10 cellular contexts compared by ENCODE assay signal in the genomic region with DNA sequence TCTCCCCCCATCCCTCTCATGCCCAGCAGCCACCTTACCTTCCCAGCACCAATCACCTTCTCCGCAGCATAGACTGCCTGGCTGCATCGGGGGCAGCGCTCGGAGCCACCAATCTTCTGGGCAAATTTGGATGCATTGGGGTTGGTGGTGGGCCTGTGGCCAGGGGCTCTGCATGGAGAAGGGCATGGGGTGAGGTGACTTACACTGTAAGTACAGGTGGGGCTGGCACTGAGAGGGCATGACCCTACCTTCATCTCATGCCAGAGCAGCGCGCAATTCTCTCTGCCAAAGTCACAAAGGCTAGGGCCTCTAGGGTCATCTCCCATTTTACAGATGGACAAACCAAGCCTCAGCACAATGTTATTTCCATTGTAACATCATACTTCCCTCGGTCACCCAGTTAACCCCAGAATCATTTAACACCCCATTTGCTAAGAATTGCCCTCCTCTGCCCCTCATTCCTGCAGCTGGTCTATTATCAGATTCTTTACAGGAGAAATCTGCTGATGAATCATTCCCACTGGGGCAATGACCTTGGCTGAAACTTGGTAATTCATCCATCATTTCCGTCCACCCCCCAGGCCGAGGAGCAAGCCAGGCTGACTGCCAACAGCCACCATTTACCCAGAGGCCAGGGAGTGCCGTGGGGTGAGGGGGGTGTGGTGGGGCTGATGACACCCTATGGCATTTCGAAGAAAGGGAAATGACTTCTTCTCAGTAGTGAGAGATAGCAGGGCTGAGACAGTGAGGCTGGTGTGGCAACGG. TPM values are rescaled to one million over a fixed set of nuclear protein-coding genes. Genes with fewer than 3 reads are reported as not detected.
A peak's percentile ranks its signal among the peaks of the same experiment; 100 is the strongest.
DNase-seq lines count a peak whose midpoint lies in the region; ATAC-seq and TF ChIP-seq lines count a peak whose summit lies in the region.
"Had no signal": no experiment of that assay in that cellular context is flagged by ENCODE, and none has a peak within 500 bp of the region (broad histone marks: within the 10 kb centered on the region; RNA-seq: fewer than 3 reads in every experiment).

No MANE protein-coding gene starts in this region.

- H3K4me3 ChIP-seq in astrocyte of the cerebellum (ENCODE audit: low read depth, low read length) (no peak overlapping the region), right cardiac atrium (ENCODE audit: low read length) (no peak overlapping the region), stomach smooth muscle (ENCODE audit: low read length in 2 of 2) (peak overlapping the region in 1 of 2 donors; percentile 8)

- no peaks in the 10 kb centered on the region for H3K27me3 ChIP-seq in right cardiac atrium (ENCODE audit: control insufficient read depth, insufficient read depth)
- H3K27me3 ChIP-seq in stomach smooth muscle (ENCODE audit: control insufficient read depth in 1 of 2, insufficient read depth in 2 of 2, low read length in 2 of 2) = no peaks in the 10 kb centered on the region

- peaks cover 73 to 89% of the 10 kb centered on the region in 2 donors for H3K36me3 ChIP-seq in stomach smooth muscle (ENCODE audit: control insufficient read depth in 2 of 2, insufficient read depth in 2 of 2, low read length in 2 of 2)

- H3K36me3 Mint-ChIP-seq in HFFc6 (ENCODE audit: low read depth) = peaks cover 90% of the 10 kb centered on the region
- peaks cover 53% of the 10 kb centered on the region for H3K36me3 Mint-ChIP-seq in activated T-helper 2 cell treated with anti-CD3 and anti-CD28 coated beads, Interferon-gamma antibody, Interleukin-2, Interleukin-4, amounts not matched to agents 10 μg/mL and 5 μg/mL and 100 μg/mL, durations not matched to agents 14 hours and 24 hours and 36 hours (ENCODE audit: low read depth)
- H3K36me3 Mint-ChIP-seq: natural killer cell treated with Interleukin-12 subunit alpha and Interleukin-12 subunit beta and Interleukin-15 and Interleukin-18, amount 100 ng/mL, for 72 hours had no signal

- ATAC-seq in right cardiac atrium (peak; percentile 15 to 51), HG03565 (IDR thresholded peaks at IDR 0.05; ENCODE audit: unreplicated experiment) (no peak), HG03175 (IDR thresholded peaks at IDR 0.05; ENCODE audit: unreplicated experiment) (no peak)

- peak overlapping the region; percentile 95 for H3K27ac Mint-ChIP-seq in HFFc6
- H3K27ac Mint-ChIP-seq in activated T-helper 2 cell treated with anti-CD3 and anti-CD28 coated beads, Interferon-gamma antibody, Interleukin-2, Interleukin-4, amounts not matched to agents 10 μg/mL and 5 μg/mL and 100 μg/mL, durations not matched to agents 14 hours and 24 hours and 36 hours = no peak overlapping the region
- H3K27ac Mint-ChIP-seq: natural killer cell treated with Interleukin-12 subunit alpha and Interleukin-12 subunit beta and Interleukin-15 and Interleukin-18, amount 100 ng/mL, for 72 hours had no signal

- peak overlapping the region; percentile 33 for H3K27ac ChIP-seq in right cardiac atrium (ENCODE audit: low read length)
- peak overlapping the region; percentile 100 for H3K27ac ChIP-seq in stomach smooth muscle (ENCODE audit: low read length)

- peaks cover 18% of the 10 kb centered on the region for H3K27me3 Mint-ChIP-seq in HFFc6 (ENCODE audit: insufficient read depth)
- H3K27me3 Mint-ChIP-seq in activated T-helper 2 cell treated with anti-CD3 and anti-CD28 coated beads, Interferon-gamma antibody, Interleukin-2, Interleukin-4, amounts not matched to agents 10 μg/mL and 5 μg/mL and 100 μg/mL, durations not matched to agents 14 hours and 24 hours and 36 hours (ENCODE audit: low read depth) = no peaks in the 10 kb centered on the region
- H3K27me3 Mint-ChIP-seq: natural killer cell treated with Interleukin-12 subunit alpha and Interleukin-12 subunit beta and Interleukin-15 and Interleukin-18, amount 100 ng/mL, for 72 hours had no signal

- peak; percentile 96 for DNase-seq in HFFc6
- peak; percentile 67 for DNase-seq in astrocyte of the cerebellum (ENCODE audit: low read depth)
- peak; percentile 79 to 88 (median 85) for DNase-seq in right cardiac atrium
- no peak for DNase-seq in NCI-H1417 (lab: John Stamatoyannopoulos, UW)
- DNase-seq in activated T-helper 2 cell treated with anti-CD3 and anti-CD28 coated beads, Interferon-gamma antibody, Interleukin-2, Interleukin-4, amounts not matched to agents 10 μg/mL and 5 μg/mL and 100 μg/mL, durations not matched to agents 14 hours and 24 hours and 36 hours (ENCODE audit: low spot score) = no peak
- DNase-seq: NCI-H1092 had no signal

- WGBS in right cardiac atrium = 69% methylated on average over 12 of the region's 12 CpGs

- no peaks in the 10 kb centered on the region for H3K9me3 Mint-ChIP-seq in HFFc6
- no peaks in the 10 kb centered on the region for H3K9me3 Mint-ChIP-seq in activated T-helper 2 cell treated with anti-CD3 and anti-CD28 coated beads, Interferon-gamma antibody, Interleukin-2, Interleukin-4, amounts not matched to agents 10 μg/mL and 5 μg/mL and 100 μg/mL, durations not matched to agents 14 hours and 24 hours and 36 hours
- H3K9me3 Mint-ChIP-seq: natural killer cell treated with Interleukin-12 subunit alpha and Interleukin-12 subunit beta and Interleukin-15 and Interleukin-18, amount 100 ng/mL, for 72 hours had no signal

- H3K9me3 ChIP-seq in right cardiac atrium (ENCODE audit: control insufficient read depth, low read length) = no peaks in the 10 kb centered on the region
- no peaks in the 10 kb centered on the region for H3K9me3 ChIP-seq in stomach smooth muscle (ENCODE audit: control insufficient read depth in 2 of 2, low read length in 2 of 2)

- H3K4me1 ChIP-seq in right cardiac atrium (ENCODE audit: control insufficient read depth, insufficient read depth, low read length) = peaks cover 30% of the 10 kb centered on the region
- H3K4me1 ChIP-seq in stomach smooth muscle (ENCODE audit: control insufficient read depth, insufficient read depth, low read length) = peaks cover 79% of the 10 kb centered on the region

- TF ChIP-seq CTCF in HFFc6 (IDR thresholded peaks at IDR 0.05) (no peak), astrocyte of the cerebellum (IDR thresholded peaks at IDR 0.05; ENCODE audit: low read depth, low read length, missing control alignments) (no peak)

- intact Hi-C loops in right cardiac atrium (cut with DNase I) = no loop called here
- intact Hi-C loops in activated T-helper 2 cell treated with anti-CD3 and anti-CD28 coated beads, Interferon-gamma antibody, Interleukin-2, Interleukin-4, amounts not matched to agents 10 μg/mL and 5 μg/mL and 100 μg/mL, durations not matched to agents 14 hours and 24 hours and 36 hours (cut with micrococcal nuclease) = no loop called here

- in situ Hi-C loops in astrocyte of the cerebellum (cut with HindIII; ENCODE audit: low sequenced_read_pairs) = no loop called here

- H3K4me3 Mint-ChIP-seq in HFFc6 = peak overlapping the region; percentile 66
- no peak overlapping the region for H3K4me3 Mint-ChIP-seq in activated T-helper 2 cell treated with anti-CD3 and anti-CD28 coated beads, Interferon-gamma antibody, Interleukin-2, Interleukin-4, amounts not matched to agents 10 μg/mL and 5 μg/mL and 100 μg/mL, durations not matched to agents 14 hours and 24 hours and 36 hours (ENCODE audit: low read depth)
- H3K4me3 Mint-ChIP-seq: natural killer cell treated with Interleukin-12 subunit alpha and Interleukin-12 subunit beta and Interleukin-15 and Interleukin-18, amount 100 ng/mL, for 72 hours had no signal

- peak overlapping the region; percentile 5 to 6 for H3K9ac ChIP-seq in stomach smooth muscle (ENCODE audit: low read length in 2 of 2)

- peaks cover 81% of the 10 kb centered on the region for H3K4me1 Mint-ChIP-seq in HFFc6 (ENCODE audit: low read depth)
- H3K4me1 Mint-ChIP-seq in activated T-helper 2 cell treated with anti-CD3 and anti-CD28 coated beads, Interferon-gamma antibody, Interleukin-2, Interleukin-4, amounts not matched to agents 10 μg/mL and 5 μg/mL and 100 μg/mL, durations not matched to agents 14 hours and 24 hours and 36 hours (ENCODE audit: low read depth) = peaks cover 2% of the 10 kb centered on the region

RNA-seq across cellular contexts. Expression of gene CSRP1, which starts 17.9 kb away (rescaled TPM):
- total RNA-seq in HFFc6 (2021; fragmentation: NEBNext Ultra II Directional; extraction: Animal tissue kit (Norgen Biotek cat#: 25700)) = 100 to 1,000 TPM; 540 to 614 (median 577) TPM
- 100 to 1,000 TPM in 3 of 4 donors, 10 to 100 TPM in 1; 97.2 to 343 (median 132) TPM for total RNA-seq in right cardiac atrium
- 121 TPM for polyA plus RNA-seq in right cardiac atrium
- total RNA-seq in activated T-helper 2 cell treated with anti-CD3 and anti-CD28 coated beads, Interferon-gamma antibody, Interleukin-2, Interleukin-4, amounts not matched to agents 10 μg/mL and 5 μg/mL and 100 μg/mL, durations not matched to agents 14 hours and 24 hours and 36 hours = 61.4 and 62.9 TPM in 2 replicates

RNA-seq across cellular contexts. Expression of gene PHLDA3, which starts 20.0 kb away (rescaled TPM):
- total RNA-seq in HFFc6 (2021; fragmentation: NEBNext Ultra II Directional; extraction: Animal tissue kit (Norgen Biotek cat#: 25700)) = 100 to 1,000 TPM; 101 to 113 (median 108) TPM
- total RNA-seq in right cardiac atrium = 10 to 100 TPM; 21.8 to 47.4 (median 29.9) TPM
- 18.1 TPM for polyA plus RNA-seq in right cardiac atrium
- total RNA-seq in activated T-helper 2 cell treated with anti-CD3 and anti-CD28 coated beads, Interferon-gamma antibody, Interleukin-2, Interleukin-4, amounts not matched to agents 10 μg/mL and 5 μg/mL and 100 μg/mL, durations not matched to agents 14 hours and 24 hours and 36 hours = 8.8 and 9.2 TPM in 2 replicates

RNA-seq across cellular contexts. Expression of gene NAV1, which starts 49.9 kb away (rescaled TPM):
- total RNA-seq in HFFc6 (2021; fragmentation: NEBNext Ultra II Directional; extraction: Animal tissue kit (Norgen Biotek cat#: 25700)) = 10 to 100 TPM; 72.9 to 88.0 (median 78.4) TPM
- total RNA-seq in right cardiac atrium = 10 to 100 TPM; 13.3 to 29.1 (median 20.6) TPM
- 8.0 TPM for polyA plus RNA-seq in right cardiac atrium
- 1.3 and 1.6 TPM in 2 replicates for total RNA-seq in activated T-helper 2 cell treated with anti-CD3 and anti-CD28 coated beads, Interferon-gamma antibody, Interleukin-2, Interleukin-4, amounts not matched to agents 10 μg/mL and 5 μg/mL and 100 μg/mL, durations not matched to agents 14 hours and 24 hours and 36 hours

Comparison
In these comparisons a context has a peak if more than half of its experiments do, and no peak if none do; other contexts are left out.
1. DNase-seq: peak in HFFc6 (single experiment), astrocyte of the cerebellum (single experiment) and right cardiac atrium (3 of 3); none in NCI-H1417 (0 of 3) and activated T-helper 2 cell treated with anti-CD3 and anti-CD28 coated beads, Interferon-gamma antibody, Interleukin-2, Interleukin-4, amounts not matched to agents 10 μg/mL and 5 μg/mL and 100 μg/mL, durations not matched to agents 14 hours and 24 hours and 36 hours (single experiment).
2. ATAC-seq: peak in right cardiac atrium (2 of 2); none in HG03565 (single experiment) and HG03175 (single experiment).